Comparison of ENCODE assay signal across 22 cellular contexts in genomic region chr2:239866778-239867177, GRCh38.
DNase-seq lines count a peak whose midpoint lies in the region; ATAC-seq, FAIRE-seq and TF ChIP-seq lines count a peak whose summit lies in the region.
"Had no signal": no experiment of that assay in that cellular context is flagged by ENCODE, and none has a peak within 500 bp of the region (broad histone marks: within the 10 kb centered on the region; RNA-seq: fewer than 3 reads in every experiment).

No MANE protein-coding gene starts in this region.

- no peak overlapping the region for H2AK5ac ChIP-seq in neuronal stem cell (ENCODE audit: low read depth, low read length)

- intact Hi-C loops in GM12878 (cut with micrococcal nuclease; ENCODE audit: unreplicated experiment): no loop called here

- in situ Hi-C loops in GM12878 (cut with MboI): no loop called here

- RAD21 ChIA-PET in GM12878 (lab: Charles Lee; ENCODE audit: unreplicated experiment): no interaction called here

- no peak for TF ChIP-seq CTCF in GM12878 (IDR thresholded peaks at IDR 0.05 in 2 of 3, conservative IDR thresholded peaks at IDR 0.05 in 1 of 3; ENCODE audit: control insufficient read depth in 2 of 3, extremely low read depth in 1 of 3, insufficient read depth in 1 of 3, low read depth in 3 of 3, low read length in 3 of 3)
- TF ChIP-seq CTCF in tibial nerve (IDR thresholded peaks at IDR 0.05): no peak

- peaks cover 11% of the 10 kb centered on the region for H3K79me1 ChIP-seq in neuronal stem cell (ENCODE audit: low read depth, low read length)

- H4K20me1 ChIP-seq in GM12878 (ENCODE audit: control insufficient read depth, insufficient read depth): no peaks in the 10 kb centered on the region
- H4K20me1 ChIP-seq: BLaER1 had no signal

- no peak overlapping the region for H4K91ac ChIP-seq in neuronal stem cell (ENCODE audit: low read depth, low read length, poor library complexity)

- DNase-seq in activated CD8-positive, alpha-beta memory T cell treated with anti-CD3 and anti-CD28 coated beads for 24 hours: peak; percentile 5
- no peak for DNase-seq in activated CD8-positive, alpha-beta memory T cell treated with anti-CD3 and anti-CD28 coated beads, Interleukin-2, amount 50 U/mL, for 4 hours
- DNase-seq in GM12878 (ENCODE audit: low read depth, low spot score) (no peak), neuronal stem cell (ENCODE audit: low spot score) (no peak), ureter (ENCODE audit: low spot score) (peak; percentile 13), NCI-H2029 (lab: John Stamatoyannopoulos, UW) (no peak), NCI-H187 (lab: John Stamatoyannopoulos, UW) (no peak), tibial nerve (ENCODE audit: low spot score in 2 of 2) (no peak)
- DNase-seq: Caco-2; CD4-positive, CD25-positive, alpha-beta regulatory T cell; DMS153; DND-41; GOT3; H9; HFFc6 had no signal

- no peak overlapping the region for H2BK120ac ChIP-seq in neuronal stem cell (ENCODE audit: low read depth, low read length)

- TF ChIP-seq RAD21 in GM12878 (IDR thresholded peaks at IDR 0.05; ENCODE audit: insufficient read depth, low read depth, low read length): no peak

- CTCF ChIA-PET in GM12878 (lab: Yijun Ruan, JAX): no interaction called here

- peak overlapping the region; percentile 19 for H4K8ac ChIP-seq in neuronal stem cell (ENCODE audit: low read depth, low read length)

- ATAC-seq in GM12878: no peak
- ATAC-seq: CD8-positive, alpha-beta T cell; HCT116 had no signal

- H3K9me3 ChIP-seq in GM12878 (replicated peaks; ENCODE audit: control insufficient read depth, insufficient read depth, low read length) (no peaks in the 10 kb centered on the region; the same call in 2 of the 3 replicates), neuronal stem cell (replicated peaks in 1 of 2; ENCODE audit: control insufficient read depth in 2 of 2, insufficient read depth in 1 of 2, low read depth in 1 of 2, low read length in 2 of 2) (peaks cover 0 to 28% of the 10 kb centered on the region in 2 donors), tibial nerve (no peaks in the 10 kb centered on the region)
- H3K9me3 ChIP-seq: Caco-2 had no signal

- no peaks in the 10 kb centered on the region for H3K79me2 ChIP-seq in GM12878 (ENCODE audit: control insufficient read depth, insufficient read depth, low read length)

- FAIRE-seq in GM12878 (lab: Jason Lieb, UNC): no peak
- FAIRE-seq: A204.1, G401.6 had no signal

- H3K23ac ChIP-seq in neuronal stem cell (ENCODE audit: low read depth, low read length, poor library complexity): no peak overlapping the region

- H2BK12ac ChIP-seq in neuronal stem cell (ENCODE audit: low read length): no peak overlapping the region

- no peak overlapping the region for H3K27ac ChIP-seq in GM12878 (ENCODE audit: control insufficient read depth, insufficient read depth)
- no peak overlapping the region for H3K27ac ChIP-seq in neuronal stem cell (replicated peaks; ENCODE audit: low read length)
- no peak overlapping the region for H3K27ac ChIP-seq in tibial nerve
- H3K27ac ChIP-seq: 22Rv1, BLaER1, C4-2B had no signal

- H3K4me3 ChIP-seq in GM12878 (no peak overlapping the region), neuronal stem cell (ENCODE audit: low read length in 2 of 2) (peak overlapping the region in 1 of 2 donors; percentile 64), tibial nerve (no peak overlapping the region)
- H3K4me3 ChIP-seq: BLaER1 had no signal

- H3K9ac ChIP-seq in GM12878 (ENCODE audit: control insufficient read depth, insufficient read depth, low read length) (no peak overlapping the region), neuronal stem cell (ENCODE audit: low read depth, low read length, poor library complexity) (peak overlapping the region; percentile 36)
- H3K9ac ChIP-seq: BLaER1 had no signal

- no peak overlapping the region for H2BK15ac ChIP-seq in neuronal stem cell (ENCODE audit: low read length)

- no peak overlapping the region for H2BK5ac ChIP-seq in neuronal stem cell (ENCODE audit: low read length)

- H3K4me1 ChIP-seq in GM12878 (ENCODE audit: control insufficient read depth, insufficient read depth, low read length) (no peaks in the 10 kb centered on the region), neuronal stem cell (ENCODE audit: control insufficient read depth in 2 of 2, insufficient read depth in 1 of 2, low read depth in 1 of 2, low read length in 2 of 2) (peaks cover 0 to 5% of the 10 kb centered on the region in 2 donors), tibial nerve (no peaks in the 10 kb centered on the region)
- H3K4me1 ChIP-seq: Caco-2 had no signal

- peak overlapping the region; percentile 10 for H3K14ac ChIP-seq in neuronal stem cell (ENCODE audit: low read length)

- SMC1A ChIA-PET in GM12878 (lab: Charles Lee; ENCODE audit: uncharacterized antibody, unreplicated experiment): no interaction called here

- WGBS in GM12878 (ENCODE audit: insufficient coverage, insufficient replicate concordance, low lambda C conversion rate, missing lambda C conversion rate): 77% methylated on average over 3 of the region's 3 CpGs
- 100% methylated on average over 2 of the region's 3 CpGs; no CpG with 5 or more reads in 1 of the 2 donors for WGBS in neuronal stem cell (ENCODE audit: extremely low coverage in 2 of 2, insufficient read length in 2 of 2, insufficient replicate concordance in 1 of 2), 2 donors
- 92 to 94% methylated on average over 3 of the region's 3 CpGs for WGBS in tibial nerve, 2 donors

- no peak for TF ChIP-seq POLR2A in GM12878 (IDR thresholded peaks at IDR 0.05; ENCODE audit: low read depth, low read length)
- TF ChIP-seq POLR2A in tibial nerve (IDR thresholded peaks at IDR 0.05): no peak

- TF ChIP-seq EP300 in GM12878 (IDR thresholded peaks at IDR 0.05; ENCODE audit: borderline replicate concordance in 1 of 2, control insufficient read depth in 1 of 2, low read depth in 2 of 2, low read length in 2 of 2) (no peak), tibial nerve (IDR thresholded peaks at IDR 0.05) (no peak)

- H3K36me3 ChIP-seq in GM12878 (ENCODE audit: control insufficient read depth in 2 of 2, insufficient read depth in 2 of 2, low read length in 1 of 2) (no peaks in the 10 kb centered on the region), neuronal stem cell (replicated peaks in 1 of 2; ENCODE audit: control insufficient read depth in 2 of 2, insufficient read depth in 2 of 2, low read length in 2 of 2) (peaks cover 0 to 7% of the 10 kb centered on the region in 2 donors), tibial nerve (no peaks in the 10 kb centered on the region)
- H3K36me3 ChIP-seq: BLaER1 had no signal

- H3K18ac ChIP-seq in neuronal stem cell (ENCODE audit: low read length): no peak overlapping the region

- BruUV-seq in GM12878 (replicated peaks; lab: Mats Ljungman, UMichigan): no TSS peak

- H2AFZ ChIP-seq in GM12878 (ENCODE audit: control insufficient read depth, low read depth, low read length) (no peak overlapping the region), neuronal stem cell (ENCODE audit: low read length) (no peak overlapping the region)

- POLR2A ChIA-PET in GM12878 (lab: Charles Lee): no interaction called here

- H3K4me2 ChIP-seq in GM12878 (ENCODE audit: control insufficient read depth, insufficient read depth): no peak overlapping the region
- no peak overlapping the region for H3K4me2 ChIP-seq in neuronal stem cell (ENCODE audit: insufficient read depth, low read length, poor library complexity, severe bottlenecking)
- H3K4me2 ChIP-seq: BLaER1 had no signal

- H3K4ac ChIP-seq in neuronal stem cell (ENCODE audit: low read length): no peak overlapping the region

- no peaks in the 10 kb centered on the region for H3K27me3 ChIP-seq in GM12878 (replicated peaks in 1 of 2; ENCODE audit: control insufficient read depth in 2 of 2, insufficient read depth in 2 of 2, low read length in 1 of 2)
- peaks cover 0 to 8% (median 0%) of the 10 kb centered on the region in 3 experiments for H3K27me3 ChIP-seq in neuronal stem cell (ENCODE audit: control insufficient read depth in 3 of 3, insufficient read depth in 3 of 3, low read depth in 1 of 3, low read length in 3 of 3)
- H3K27me3 ChIP-seq in tibial nerve: no peaks in the 10 kb centered on the region
- H3K27me3 ChIP-seq: BLaER1 had no signal

TF ChIP-seq in GM12878, 131 proteins besides CTCF, POLR2A, EP300 and RAD21:
- TF ChIP-seq TCF3 (IDR thresholded peaks at IDR 0.05; ENCODE audit: borderline replicate concordance, insufficient read depth, low read depth, low read length) (no peak), E4F1 (IDR thresholded peaks at IDR 0.05; ENCODE audit: borderline replicate concordance, partially characterized antibody) (peak; percentile 4)

Comparison
In these comparisons a context has a peak if more than half of its experiments do, and no peak if none do; other contexts are left out.
1. DNase-seq: peak in activated CD8-positive, alpha-beta memory T cell treated with anti-CD3 and anti-CD28 coated beads for 24 hours (single experiment) and ureter (single experiment); none in activated CD8-positive, alpha-beta memory T cell treated with anti-CD3 and anti-CD28 coated beads, Interleukin-2, amount 50 U/mL, for 4 hours (single experiment), GM12878 (single experiment), neuronal stem cell (single experiment), NCI-H2029 (single experiment), NCI-H187 (0 of 2) and tibial nerve (0 of 2).